Comparison of ENCODE assay signal across 8 cellular contexts in the genomic region with DNA sequence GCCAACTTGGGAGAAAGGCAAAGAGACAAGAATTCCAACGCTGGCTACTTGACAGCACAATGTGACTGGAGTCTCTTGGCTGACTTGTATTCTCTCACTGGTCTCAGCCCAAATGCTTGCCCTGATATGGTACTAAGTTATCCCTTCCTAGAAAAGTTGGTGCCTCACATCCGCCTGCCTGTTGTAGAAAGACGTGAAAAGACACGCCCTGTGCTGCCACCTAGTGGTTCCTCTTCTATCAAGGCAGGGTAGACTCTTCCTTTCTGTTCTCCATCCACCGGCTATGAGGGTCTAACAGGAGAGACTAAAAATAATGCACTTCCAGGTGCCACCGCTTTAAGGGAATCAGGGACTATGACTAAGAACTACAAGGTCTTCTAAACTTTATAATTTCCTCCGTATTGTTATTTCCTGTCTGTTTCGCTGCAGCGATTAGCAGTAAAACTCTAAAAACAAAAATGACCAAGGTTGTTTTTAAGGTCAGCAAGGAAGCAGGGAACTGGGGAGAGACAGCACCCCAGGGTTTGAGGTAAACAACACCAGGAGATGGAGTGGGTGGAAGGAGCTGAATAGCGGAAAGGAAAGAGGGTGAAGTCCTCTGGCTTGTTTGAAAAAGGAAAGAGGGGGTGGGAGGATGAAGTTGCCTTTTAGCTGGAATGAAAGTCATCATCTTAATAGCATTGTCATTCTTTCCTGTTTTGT.
DNase-seq lines count a peak whose midpoint lies in the region; ATAC-seq and TF ChIP-seq lines count a peak whose summit lies in the region.

No MANE protein-coding gene starts in this region.

- TF ChIP-seq CTCF in AG04450 (IDR thresholded peaks at IDR 0.05; ENCODE audit: low read depth, low read length) = peak; percentile 90
- peak; percentile 97 for TF ChIP-seq CTCF in PC-3 (conservative IDR thresholded peaks at IDR 0.05; ENCODE audit: low read depth, low read length)

- H2AFZ ChIP-seq in Karpas-422 (ENCODE audit: low read length) (no peak overlapping the region), PC-3 (ENCODE audit: low read length) (peak overlapping the region; percentile 24; the same call in 1 of the 2 replicates)

- no TSS peak for BruUV-seq in PC-3 (replicated peaks; lab: Mats Ljungman, UMichigan)

- no peaks in the 10 kb centered on the region for H3K36me3 Mint-ChIP-seq in naive thymus-derived CD4-positive, alpha-beta T cell

- H3K4me3 ChIP-seq in AG04450 (ENCODE audit: low read depth, low read length) (no peak overlapping the region), Karpas-422 (ENCODE audit: low read length) (no peak overlapping the region), PC-3 (ENCODE audit: low read length) (no peak overlapping the region)
- H3K4me3 ChIP-seq in naive thymus-derived CD4-positive, alpha-beta T cell (ENCODE audit: low read length) = no peak overlapping the region

- peak overlapping the region in 7 of 9 donors; percentile 13 to 89 (median 55) for H3K27ac Mint-ChIP-seq in naive thymus-derived CD4-positive, alpha-beta T cell

- POLR2A ChIA-PET in AG04450 (lab: Yijun Ruan, JAX) = no interaction called here
- POLR2A ChIA-PET in PC-3 (lab: Charles Lee; ENCODE audit: unreplicated experiment) = no interaction called here
- POLR2A ChIA-PET in naive thymus-derived CD4-positive, alpha-beta T cell (lab: Charles Lee) = interaction anchor here (0.5 to 3.1 kb wide), 7 partner anchors 9 to 130 kb away, joined by 3 to 11 read pairs (median 5); partner anchors contain the start of gene YPEL2

- H3K27me3 Mint-ChIP-seq in naive thymus-derived CD4-positive, alpha-beta T cell = peaks cover 0 to 7% (median 0%) of the 10 kb centered on the region in 5 donors

- H3K9me3 ChIP-seq in AG04450 (ENCODE audit: control insufficient read depth, insufficient read depth, low read length) (no peaks in the 10 kb centered on the region), Karpas-422 (ENCODE audit: low read length) (no peaks in the 10 kb centered on the region), PC-3 (ENCODE audit: low read length) (no peaks in the 10 kb centered on the region)
- no peaks in the 10 kb centered on the region for H3K9me3 ChIP-seq in naive thymus-derived CD4-positive, alpha-beta T cell (ENCODE audit: control insufficient read depth in 2 of 3, low read length in 3 of 3)

- H3K4me1 ChIP-seq in Karpas-422 (ENCODE audit: low read length) (peaks cover 46% of the 10 kb centered on the region), PC-3 (ENCODE audit: insufficient read depth, low read length) (no peaks in the 10 kb centered on the region)
- peaks cover 4 to 20% of the 10 kb centered on the region in 2 donors for H3K4me1 ChIP-seq in naive thymus-derived CD4-positive, alpha-beta T cell (ENCODE audit: control insufficient read depth in 2 of 2, insufficient read depth in 2 of 2, low read length in 2 of 2)

- peak overlapping the region in 8 of 10 donors; percentile 9 to 72 (median 46) for H3K4me3 Mint-ChIP-seq in naive thymus-derived CD4-positive, alpha-beta T cell

- H3K79me2 ChIP-seq in Karpas-422 (ENCODE audit: low read length) (no peaks in the 10 kb centered on the region), PC-3 (ENCODE audit: low read length) (no peaks in the 10 kb centered on the region)

- ATAC-seq in GM19324 (IDR thresholded peaks at IDR 0.05; ENCODE audit: low FRiP score, unreplicated experiment) (peak; percentile 66), PC-3 (peak; percentile 100), esophagus mucosa (peak; percentile 91)
- ATAC-seq in naive thymus-derived CD4-positive, alpha-beta T cell = peak; percentile 97

- H3K27me3 ChIP-seq in AG04450 (ENCODE audit: control insufficient read depth, insufficient read depth, low read length) (no peaks in the 10 kb centered on the region), Karpas-422 (ENCODE audit: low read length) (no peaks in the 10 kb centered on the region), PC-3 (ENCODE audit: low read length) (no peaks in the 10 kb centered on the region)
- H3K27me3 ChIP-seq in naive thymus-derived CD4-positive, alpha-beta T cell (ENCODE audit: control insufficient read depth in 2 of 2, insufficient read depth in 2 of 2, low read length in 2 of 2) = no peaks in the 10 kb centered on the region

- no peak overlapping the region for H3K27ac ChIP-seq in AG04450 (ENCODE audit: low read depth, low read length)
- no peak overlapping the region for H3K27ac ChIP-seq in Karpas-422 (ENCODE audit: low read length)
- H3K27ac ChIP-seq in PC-3 (ENCODE audit: low read length) = no peak overlapping the region
- no peak overlapping the region for H3K27ac ChIP-seq in naive thymus-derived CD4-positive, alpha-beta T cell (ENCODE audit: low read depth, low read length)

- no peaks in the 10 kb centered on the region for H3F3A ChIP-seq in PC-3 (ENCODE audit: low read length, unreplicated experiment)

- peaks cover 0 to 50% (median 27%) of the 10 kb centered on the region in 7 donors for H3K4me1 Mint-ChIP-seq in naive thymus-derived CD4-positive, alpha-beta T cell

- no peaks in the 10 kb centered on the region for H3K36me3 ChIP-seq in Karpas-422 (ENCODE audit: insufficient read depth, low read length)
- H3K36me3 ChIP-seq in PC-3 (ENCODE audit: low read depth, low read length) = no peaks in the 10 kb centered on the region
- H3K36me3 ChIP-seq in naive thymus-derived CD4-positive, alpha-beta T cell (ENCODE audit: control insufficient read depth in 2 of 3, insufficient read depth in 3 of 3, low read length in 3 of 3) = no peaks in the 10 kb centered on the region

- CTCF ChIA-PET in AG04450 (lab: Charles Lee) (interaction anchor here (0.6 to 9.3 kb wide), 31 partner anchors 9 to 239 kb away, joined by 3 to 198 read pairs (median 4); partner anchors contain the start of gene GDPD1), PC-3 (lab: Charles Lee) (interaction anchor here (0.6 to 1.9 kb wide), 6 partner anchors 87 to 174 kb away, joined by 3 to 14 read pairs (median 6); no protein-coding TSS in a partner anchor)
- CTCF ChIA-PET in naive thymus-derived CD4-positive, alpha-beta T cell (lab: Charles Lee) = interaction anchor here (0.6 to 9.4 kb wide), 14 partner anchors 11 to 136 kb away, joined by 3 to 191 read pairs (median 4); no protein-coding TSS in a partner anchor

- intact Hi-C loops in PC-3 (cut with micrococcal nuclease) = loop anchor here (1.0 to 5.0 kb wide), 3 partner anchors 112 to 219 kb away; partner anchors contain the start of gene GDPD1
- intact Hi-C loops in naive thymus-derived CD4-positive, alpha-beta T cell (cut with micrococcal nuclease) = loop anchor here (1.0 to 5.0 kb wide), 10 partner anchors 76 to 924 kb away; partner anchors contain the start of gene GDPD1 (in 2 of the 2)

- H4K20me1 ChIP-seq in Karpas-422 (ENCODE audit: insufficient read depth, low read depth, low read length) = no peaks in the 10 kb centered on the region
- H4K20me1 ChIP-seq in PC-3 (ENCODE audit: low read length) = no peaks in the 10 kb centered on the region

- H3K9me3 Mint-ChIP-seq in naive thymus-derived CD4-positive, alpha-beta T cell = peaks cover 0 to 1% (median 0%) of the 10 kb centered on the region in 11 donors

- DNase-seq in AG04450 (ENCODE audit: low read depth, low spot score) (peak; percentile 78), Karpas-422 (peak; percentile 93), PC-3 (peak; percentile 95), activated T-cell treated with anti-CD3 and anti-CD28 coated beads for 48 hours (ENCODE audit: low read depth) (peak; percentile 77)
- DNase-seq in naive thymus-derived CD4-positive, alpha-beta T cell = peak; percentile 54 to 87 (median 80)
- peak; percentile 47 to 88 for DNase-seq in stimulated activated CD8-positive, alpha-beta memory T cell treated with anti-CD3 and anti-CD28 coated beads, Interleukin-7, amount 100 ng/mL, for 48 hours (ENCODE audit: extremely low read depth in 1 of 2, low read depth in 1 of 2)

- H3K9ac ChIP-seq in Karpas-422 (ENCODE audit: low read length) = no peak overlapping the region
- no peak overlapping the region for H3K9ac ChIP-seq in PC-3 (ENCODE audit: low read length)

- H3K4me2 ChIP-seq in Karpas-422 (ENCODE audit: low read depth, low read length, poor library complexity, severe bottlenecking) (no peak overlapping the region), PC-3 (ENCODE audit: low read length) (peak overlapping the region; percentile 28)

- H3K9me2 ChIP-seq in Karpas-422 (replicated peaks; ENCODE audit: insufficient read depth, low read length) = no peaks in the 10 kb centered on the region
- H3K9me2 ChIP-seq in PC-3 (replicated peaks; ENCODE audit: low read length) = no peaks in the 10 kb centered on the region
